Comparison of ENCODE assay signal across 1 cellular context in the genomic region with DNA sequence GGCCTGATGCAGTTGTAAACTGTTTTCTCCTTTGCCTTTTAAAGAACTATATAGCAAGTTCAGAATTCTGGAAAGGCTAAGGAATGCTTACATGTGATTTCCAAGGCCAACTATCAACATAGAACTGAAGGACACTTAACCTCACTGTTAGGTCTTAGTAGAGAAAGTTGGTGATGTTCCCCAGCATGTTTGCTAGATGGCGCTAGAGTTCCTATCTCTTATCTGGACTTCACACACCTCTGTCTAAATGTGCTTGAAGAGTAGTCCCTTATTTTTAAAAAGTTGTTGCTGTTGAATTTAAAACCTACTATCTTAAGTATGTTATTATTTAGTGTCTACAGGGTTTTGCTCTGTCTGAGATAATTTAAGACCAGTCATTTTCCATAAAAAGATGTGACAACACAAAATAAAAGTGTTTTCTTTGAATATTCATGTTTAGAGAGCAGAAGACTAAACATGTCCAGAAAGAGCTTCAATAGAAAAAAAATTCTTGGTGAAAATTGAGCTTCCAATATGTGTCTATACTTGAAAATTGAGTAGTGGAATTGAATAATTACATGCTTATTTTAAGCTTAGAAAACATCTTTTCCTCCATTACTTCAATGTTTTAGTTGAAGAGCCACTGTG.
TF ChIP-seq lines count a peak whose summit lies in the region.

No MANE protein-coding gene starts in this region.

TF ChIP-seq in K562, 482 proteins besides CTCF, POLR2A, EP300 and RAD21:
- TF ChIP-seq, protein P1, sequence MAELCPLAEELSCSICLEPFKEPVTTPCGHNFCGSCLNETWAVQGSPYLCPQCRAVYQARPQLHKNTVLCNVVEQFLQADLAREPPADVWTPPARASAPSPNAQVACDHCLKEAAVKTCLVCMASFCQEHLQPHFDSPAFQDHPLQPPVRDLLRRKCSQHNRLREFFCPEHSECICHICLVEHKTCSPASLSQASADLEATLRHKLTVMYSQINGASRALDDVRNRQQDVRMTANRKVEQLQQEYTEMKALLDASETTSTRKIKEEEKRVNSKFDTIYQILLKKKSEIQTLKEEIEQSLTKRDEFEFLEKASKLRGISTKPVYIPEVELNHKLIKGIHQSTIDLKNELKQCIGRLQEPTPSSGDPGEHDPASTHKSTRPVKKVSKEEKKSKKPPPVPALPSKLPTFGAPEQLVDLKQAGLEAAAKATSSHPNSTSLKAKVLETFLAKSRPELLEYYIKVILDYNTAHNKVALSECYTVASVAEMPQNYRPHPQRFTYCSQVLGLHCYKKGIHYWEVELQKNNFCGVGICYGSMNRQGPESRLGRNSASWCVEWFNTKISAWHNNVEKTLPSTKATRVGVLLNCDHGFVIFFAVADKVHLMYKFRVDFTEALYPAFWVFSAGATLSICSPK (IDR thresholded peaks at IDR 0.05; ENCODE audit: borderline replicate concordance) = no peak
- 0 out of 2 replicates have a peak, but pooled peaks have one; percentile 14 for TF ChIP-seq TCF3 (CRISPR knock-in tag; IDR thresholded peaks at IDR 0.05)
